In genomic region chr17:39737761-39738567, GRCh38 we compare ENCODE assay signal across 8 cellular contexts. TPM values are rescaled to one million over a fixed set of nuclear protein-coding genes. Genes with fewer than 3 reads are reported as not detected.
DNase-seq lines count a peak whose midpoint lies in the region; ATAC-seq and TF ChIP-seq lines count a peak whose summit lies in the region.

Gene GRB7 (plus strand): TSS chr17:39737938. CDS start chr17:39742302, 4,364 bp downstream.

- H2BK120ac ChIP-seq in mesenchymal stem cell (ENCODE audit: low read depth, low read length): no peak within 1 kb of the TSS

- H2BK5ac ChIP-seq in mesenchymal stem cell (ENCODE audit: low read depth, low read length, poor library complexity, severe bottlenecking): no peak within 1 kb of the TSS

- WGBS in mesenchymal stem cell: 3% methylated on average over 25 of the region's 34 CpGs

- H3K36me3 ChIP-seq in colonic mucosa (no peaks in the 10 kb centered on the region), mesenchymal stem cell (ENCODE audit: control insufficient read depth in 1 of 2, insufficient read depth in 2 of 2, low read depth in 1 of 2, low read length in 2 of 2) (peaks cover 0 to 11% of the 10 kb centered on the region in 2 experiments), MG63 (no peaks in the 10 kb centered on the region)

- peaks cover 19% of the 10 kb centered on the region for H3K79me1 ChIP-seq in mesenchymal stem cell (replicated peaks; ENCODE audit: low read length, poor library complexity, severe bottlenecking)

- H3K27me3 ChIP-seq in colonic mucosa (no peaks in the 10 kb centered on the region), mesenchymal stem cell (ENCODE audit: control insufficient read depth in 1 of 2, insufficient read depth in 1 of 2, low read length in 2 of 2) (peaks cover 0 to 2% of the 10 kb centered on the region in 2 experiments), MG63 (no peaks in the 10 kb centered on the region)

- peak within 1 kb of the TSS; percentile 93 for H3K4me2 ChIP-seq in mesenchymal stem cell (ENCODE audit: low read length, poor library complexity, severe bottlenecking)

- no peak within 1 kb of the TSS for H4K91ac ChIP-seq in mesenchymal stem cell (ENCODE audit: low read length)

- H2BK12ac ChIP-seq in mesenchymal stem cell (ENCODE audit: low read length in 2 of 2): no peak within 1 kb of the TSS

- TF ChIP-seq CTCF in colonic mucosa (IDR thresholded peaks at IDR 0.05): no peak

- ATAC-seq in GM19397 (IDR thresholded peaks at IDR 0.05; ENCODE audit: unreplicated experiment) (no peak), GM19452 (IDR thresholded peaks at IDR 0.05; ENCODE audit: unreplicated experiment) (no peak)

- H2AK5ac ChIP-seq in mesenchymal stem cell (ENCODE audit: low read length, severe bottlenecking): peak within 1 kb of the TSS; percentile 55

- H3K4me1 ChIP-seq in colonic mucosa (no peaks in the 10 kb centered on the region), mesenchymal stem cell (ENCODE audit: control insufficient read depth, insufficient read depth, low read depth, low read length) (peaks cover 31% of the 10 kb centered on the region)

- no peak within 1 kb of the TSS for H2BK15ac ChIP-seq in mesenchymal stem cell (ENCODE audit: low read depth, poor library complexity, severe bottlenecking)

- no peak within 1 kb of the TSS for H3K14ac ChIP-seq in mesenchymal stem cell (ENCODE audit: low read length in 2 of 2)

- peak within 1 kb of the TSS; percentile 80 to 98 for H3K9ac ChIP-seq in colonic mucosa (ENCODE audit: low read depth in 2 of 2, low read length in 2 of 2)
- no peak within 1 kb of the TSS for H3K9ac ChIP-seq in mesenchymal stem cell (ENCODE audit: low read length)

- peak within 1 kb of the TSS; percentile 49 for H2AFZ ChIP-seq in mesenchymal stem cell (ENCODE audit: low read depth, low read length)

- H3K4me3 ChIP-seq in colonic mucosa: peak within 1 kb of the TSS; percentile 40
- H3K4me3 ChIP-seq in mesenchymal stem cell (ENCODE audit: insufficient read depth in 1 of 2, low read depth in 1 of 2, low read length in 2 of 2): peak within 1 kb of the TSS; percentile 61 to 66
- H3K4me3 ChIP-seq in MG63: no peak within 1 kb of the TSS

- intact Hi-C loops in colonic mucosa (cut with DNase I): loop anchor here (5.0 kb wide), 1 partner anchor 111 kb away; the partner anchor contains the start of gene PPP1R1B

- H3K9me3 ChIP-seq in colonic mucosa (no peaks in the 10 kb centered on the region), mesenchymal stem cell (ENCODE audit: control insufficient read depth, low read length) (no peaks in the 10 kb centered on the region), MG63 (no peaks in the 10 kb centered on the region)

- no peak within 1 kb of the TSS for H3K4ac ChIP-seq in mesenchymal stem cell (ENCODE audit: low read depth in 1 of 2, low read length in 2 of 2)

- DNase-seq in DMS79 treated with DMSO at 0.1 percent for 48 hours (lab: John Stamatoyannopoulos, UW) (peak; percentile 71), NCI-H2171 treated with DMSO at 0.1 percent for 48 hours (lab: John Stamatoyannopoulos, UW) (peak; percentile 87), colonic mucosa (peak; percentile 93), mesenchymal stem cell (no peak), MG63 (no peak), hippocampal formation (lab: John Stamatoyannopoulos, UW) (no peak)

- H3K27ac ChIP-seq in colonic mucosa: peak within 1 kb of the TSS; percentile 87
- peak within 1 kb of the TSS; percentile 81 for H3K27ac ChIP-seq in mesenchymal stem cell (ENCODE audit: low read length, poor library complexity, severe bottlenecking)

- H4K8ac ChIP-seq in mesenchymal stem cell (ENCODE audit: low read length): no peak within 1 kb of the TSS

- H3K18ac ChIP-seq in mesenchymal stem cell (ENCODE audit: low read depth in 1 of 2, low read length in 2 of 2): no peak within 1 kb of the TSS

- peak within 1 kb of the TSS in 1 of 2 experiments; percentile 31 for H3K23ac ChIP-seq in mesenchymal stem cell (ENCODE audit: low read length in 2 of 2)

RNA-seq across cellular contexts. Expression of gene GRB7, which starts in this region (rescaled TPM):
- total RNA-seq in colonic mucosa: 10 to 100 TPM; 22.4 to 40.9 TPM
- polyA plus RNA-seq in mesenchymal stem cell (2013, experiment 1 of 2): 0.18 TPM
- 0.05 TPM for polyA plus RNA-seq in mesenchymal stem cell (2013, experiment 2 of 2)
- not detected in 2 replicates for total RNA-seq in MG63 (2014; rRNA removed; shearing (Covaris generic); ENCODE audit: low replicate concordance)

Comparison
In these comparisons a context has a peak if more than half of its experiments do, and no peak if none do; other contexts are left out.
1. RNA of gene GRB7 (total RNA-seq): 22.4 to 40.9 TPM in colonic mucosa; not detected in MG63; every median in the first group is over 10 times any median in the second.
2. DNase-seq: peak in DMS79 treated with DMSO at 0.1 percent for 48 hours (single experiment), NCI-H2171 treated with DMSO at 0.1 percent for 48 hours (single experiment) and colonic mucosa (single experiment); none in mesenchymal stem cell (single experiment), MG63 (single experiment) and hippocampal formation (0 of 2).